In genomic region chr16:11976850-11977205, GRCh38 we compare ENCODE assay signal across 9 cellular contexts. TPM values are rescaled to one million over a fixed set of nuclear protein-coding genes. Genes with fewer than 3 reads are reported as not detected.
A peak's percentile ranks its signal among the peaks of the same experiment; 100 is the strongest.
DNase-seq lines count a peak whose midpoint lies in the region; ATAC-seq and TF ChIP-seq lines count a peak whose summit lies in the region.
"Had no signal": no experiment of that assay in that cellular context is flagged by ENCODE, and none has a peak within 500 bp of the region (broad histone marks: within the 10 kb centered on the region; RNA-seq: fewer than 3 reads in every experiment).

No MANE protein-coding gene starts in this region.

- TF ChIP-seq POLR2A in body of pancreas (IDR thresholded peaks at IDR 0.05) (no peak), uterus (IDR thresholded peaks at IDR 0.05) (no peak)

- peak overlapping the region; percentile 65 for H3K4me3 ChIP-seq in CD8-positive, alpha-beta T cell (ENCODE audit: low read depth, low read length)
- peak overlapping the region; percentile 44 to 99 for H3K4me3 ChIP-seq in body of pancreas
- H3K4me3 ChIP-seq in mesenchymal stem cell (ENCODE audit: insufficient read depth in 1 of 2, low read depth in 1 of 2, low read length in 2 of 2): peak overlapping the region; percentile 93 to 95
- H3K4me3 ChIP-seq in uterus: peak overlapping the region; percentile 91 to 99

- peak overlapping the region; percentile 57 to 85 for H3K18ac ChIP-seq in mesenchymal stem cell (ENCODE audit: low read depth in 1 of 2, low read length in 2 of 2)

- WGBS in body of pancreas, 2 donors: 0 to 1% methylated on average over 8 to 19 of the region's 19 CpGs
- WGBS in mesenchymal stem cell: under 1% methylated on average over 19 of the region's 19 CpGs

- H2AK5ac ChIP-seq in mesenchymal stem cell (ENCODE audit: low read length, severe bottlenecking): no peak overlapping the region

- ATAC-seq in CD8-positive, alpha-beta T cell: peak; percentile 4
- peak; percentile 23 for ATAC-seq in HG03066 (IDR thresholded peaks at IDR 0.05; ENCODE audit: low read depth, unreplicated experiment)
- no peak for ATAC-seq in body of pancreas

- POLR2A ChIA-PET in CD8-positive, alpha-beta T cell (lab: Charles Lee): interaction anchor here (0.6 to 1.1 kb wide), 6 partner anchors 13 to 827 kb away, joined by 3 to 8 read pairs (median 4); partner anchors contain the start of genes CPPED1 and GSPT1

- H3K9me3 ChIP-seq in CD8-positive, alpha-beta T cell (ENCODE audit: low read length): no peaks in the 10 kb centered on the region
- no peaks in the 10 kb centered on the region for H3K9me3 ChIP-seq in body of pancreas
- no peaks in the 10 kb centered on the region for H3K9me3 ChIP-seq in mesenchymal stem cell (ENCODE audit: control insufficient read depth, low read length)
- H3K9me3 ChIP-seq in uterus: no peaks in the 10 kb centered on the region

- H3K27me3 ChIP-seq in CD8-positive, alpha-beta T cell (ENCODE audit: insufficient read depth, low read length): no peaks in the 10 kb centered on the region
- H3K27me3 ChIP-seq in body of pancreas (no peaks in the 10 kb centered on the region), mesenchymal stem cell (ENCODE audit: control insufficient read depth in 1 of 2, insufficient read depth in 1 of 2, low read length in 2 of 2) (no peaks in the 10 kb centered on the region), uterus (no peaks in the 10 kb centered on the region)

- H2BK12ac ChIP-seq in mesenchymal stem cell (ENCODE audit: low read length in 2 of 2): no peak overlapping the region

- H3K36me3 ChIP-seq in CD8-positive, alpha-beta T cell (ENCODE audit: insufficient read depth, low read length): no peaks in the 10 kb centered on the region
- H3K36me3 ChIP-seq in body of pancreas (replicated peaks in 1 of 2; ENCODE audit: insufficient read depth in 1 of 2, low read depth in 2 of 2) (no peaks in the 10 kb centered on the region), mesenchymal stem cell (ENCODE audit: control insufficient read depth in 1 of 2, insufficient read depth in 2 of 2, low read depth in 1 of 2, low read length in 2 of 2) (peaks cover 0 to 11% of the 10 kb centered on the region in 2 experiments), uterus (no peaks in the 10 kb centered on the region)

- peaks cover 28% of the 10 kb centered on the region for H3K79me1 ChIP-seq in mesenchymal stem cell (replicated peaks; ENCODE audit: low read length, poor library complexity, severe bottlenecking)

- H2BK15ac ChIP-seq in mesenchymal stem cell (ENCODE audit: low read depth, poor library complexity, severe bottlenecking): no peak overlapping the region

- no peak for DNase-seq in CD8-positive, alpha-beta T cell
- DNase-seq in body of pancreas: no peak
- no peak for DNase-seq in mesenchymal stem cell
- DNase-seq in uterus: no peak
- DNase-seq in NCI-H524 treated with DMSO at 0.1 percent for 48 hours (lab: John Stamatoyannopoulos, UW): no peak
- no peak for DNase-seq in amniotic stem cell (lab: John Stamatoyannopoulos, UW)
- no peak for DNase-seq in UCSD-AML1 (lab: John Stamatoyannopoulos, UW; ENCODE audit: unreplicated experiment)

- no peak overlapping the region for H4K91ac ChIP-seq in mesenchymal stem cell (ENCODE audit: low read length)

- peak overlapping the region; percentile 91 for H3K4me3 Mint-ChIP-seq in CD8-positive, alpha-beta T cell

- H3K9ac ChIP-seq in mesenchymal stem cell (ENCODE audit: low read length): peak overlapping the region; percentile 92

- peak overlapping the region; percentile 8 for H2AFZ ChIP-seq in mesenchymal stem cell (ENCODE audit: low read depth, low read length)

- H3K23ac ChIP-seq in mesenchymal stem cell (ENCODE audit: low read length in 2 of 2): peak overlapping the region in 1 of 2 experiments; percentile 77

- H3K4ac ChIP-seq in mesenchymal stem cell (ENCODE audit: low read depth in 1 of 2, low read length in 2 of 2): peak overlapping the region in 1 of 2 experiments; percentile 68

- peak overlapping the region; percentile 96 for H3K4me2 ChIP-seq in mesenchymal stem cell (ENCODE audit: low read length, poor library complexity, severe bottlenecking)

- peak overlapping the region; percentile 76 for H4K8ac ChIP-seq in mesenchymal stem cell (ENCODE audit: low read length)

- no peak overlapping the region for H2BK5ac ChIP-seq in mesenchymal stem cell (ENCODE audit: low read depth, low read length, poor library complexity, severe bottlenecking)

- H3K4me1 Mint-ChIP-seq in CD8-positive, alpha-beta T cell (ENCODE audit: low read depth): peaks cover 39% of the 10 kb centered on the region

- H3K27me3 Mint-ChIP-seq in CD8-positive, alpha-beta T cell (ENCODE audit: low read depth): no peaks in the 10 kb centered on the region

- peak overlapping the region; percentile 57 for H3K27ac ChIP-seq in CD8-positive, alpha-beta T cell (ENCODE audit: low read depth, low read length)
- peak overlapping the region in 3 of 4 donors; percentile 51 to 68 (median 60) for H3K27ac ChIP-seq in body of pancreas
- H3K27ac ChIP-seq in mesenchymal stem cell (ENCODE audit: low read length, poor library complexity, severe bottlenecking): no peak overlapping the region
- H3K27ac ChIP-seq in uterus: peak overlapping the region; percentile 80 to 88

- TF ChIP-seq CTCF in CD8-positive, alpha-beta T cell (IDR thresholded peaks at IDR 0.05): no peak
- TF ChIP-seq CTCF in body of pancreas (IDR thresholded peaks at IDR 0.05) (no peak), uterus (IDR thresholded peaks at IDR 0.05) (no peak)

- H3K14ac ChIP-seq in mesenchymal stem cell (ENCODE audit: low read length in 2 of 2): peak overlapping the region in 1 of 2 experiments; percentile 87

- H2BK120ac ChIP-seq in mesenchymal stem cell (ENCODE audit: low read depth, low read length): no peak overlapping the region

- H3K4me1 ChIP-seq in CD8-positive, alpha-beta T cell (ENCODE audit: insufficient read depth, low read length): peaks cover 16% of the 10 kb centered on the region
- peaks cover 20% of the 10 kb centered on the region for H3K4me1 ChIP-seq in body of pancreas
- H3K4me1 ChIP-seq in mesenchymal stem cell (ENCODE audit: control insufficient read depth, insufficient read depth, low read depth, low read length): peaks cover 16% of the 10 kb centered on the region
- H3K4me1 ChIP-seq in uterus: peaks cover 0 to 7% of the 10 kb centered on the region in 2 donors

- no peaks in the 10 kb centered on the region for H3K9me3 Mint-ChIP-seq in CD8-positive, alpha-beta T cell

- H3K27ac Mint-ChIP-seq in CD8-positive, alpha-beta T cell: peak overlapping the region; percentile 89

- H3K36me3 Mint-ChIP-seq in CD8-positive, alpha-beta T cell: peaks cover 11% of the 10 kb centered on the region

- CTCF ChIA-PET in CD8-positive, alpha-beta T cell (lab: Charles Lee): interaction anchor here (2.9 kb wide), 1 partner anchor 91 kb away, joined by 12 read pairs; no protein-coding TSS in a partner anchor

- intact Hi-C loops in CD8-positive, alpha-beta T cell (cut with DNase I, micrococcal nuclease): loop anchor here (1.0 to 10.0 kb wide), 9 partner anchors 61 to 1232 kb away; partner anchors contain the start of genes CLEC16A (in 2 of the 2), DEXI (in 2 of the 2), RSL1D1 (in 2 of the 2) and CPPED1 (in 1 of the 2)
- intact Hi-C loops in body of pancreas (cut with DNase I) (no loop called here), uterus (cut with DNase I; ENCODE audit: low total_unique reads) (no loop called here)

RNA-seq across cellular contexts. Expression of gene SNX29, which starts 0.3 kb away (rescaled TPM):
- 10 to 100 TPM; 25.6 to 25.7 TPM for total RNA-seq in CD8-positive, alpha-beta T cell
- total RNA-seq in body of pancreas (10 to 100 TPM in 1 of 2 donors, 1 to 10 TPM in 1; 7.3 to 10.1 TPM), uterus (10 to 100 TPM; 11.0 to 64.5 (median 24.9) TPM)
- polyA plus RNA-seq in mesenchymal stem cell (2013, experiment 1 of 2): 5.0 TPM
- polyA plus RNA-seq in mesenchymal stem cell (2013, experiment 2 of 2): 4.9 TPM

RNA-seq across cellular contexts. Expression of gene TNFRSF17, which starts 11.8 kb away (rescaled TPM):
- not detected for total RNA-seq in CD8-positive, alpha-beta T cell
- not detected for total RNA-seq in body of pancreas
- 0.07 TPM for polyA plus RNA-seq in mesenchymal stem cell (2013, experiment 1 of 2)
- not detected for polyA plus RNA-seq in mesenchymal stem cell (2013, experiment 2 of 2)
- total RNA-seq in uterus: under 1 TPM in 1 of 4 donors, not detected in 3; 0.73 TPM
- total RNA-seq: renal cortical epithelial cell had no signal

RNA-seq across cellular contexts. Expression of gene NPIPB2, which starts 35.0 kb away (rescaled TPM):
- 10 to 100 TPM in 1 of 2 experiments, 1 to 10 TPM in 1; 8.0 to 12.7 TPM for total RNA-seq in CD8-positive, alpha-beta T cell
- total RNA-seq in body of pancreas: 1 to 10 TPM; 1.8 to 2.3 TPM
- 0.47 TPM for polyA plus RNA-seq in mesenchymal stem cell (2013, experiment 1 of 2)
- 1.4 TPM for polyA plus RNA-seq in mesenchymal stem cell (2013, experiment 2 of 2)
- 10 to 100 TPM in 1 of 4 donors, 1 to 10 TPM in 3; 1.8 to 24.6 (median 3.4) TPM for total RNA-seq in uterus

Comparison
In these comparisons a context has a peak if more than half of its experiments do, and no peak if none do; other contexts are left out.
1. intact Hi-C loops: an anchor here in CD8-positive, alpha-beta T cell (1.0 to 10.0 kb wide); none called in body of pancreas and uterus.